ENCODE assay signal across 21 cellular contexts in the genomic region with DNA sequence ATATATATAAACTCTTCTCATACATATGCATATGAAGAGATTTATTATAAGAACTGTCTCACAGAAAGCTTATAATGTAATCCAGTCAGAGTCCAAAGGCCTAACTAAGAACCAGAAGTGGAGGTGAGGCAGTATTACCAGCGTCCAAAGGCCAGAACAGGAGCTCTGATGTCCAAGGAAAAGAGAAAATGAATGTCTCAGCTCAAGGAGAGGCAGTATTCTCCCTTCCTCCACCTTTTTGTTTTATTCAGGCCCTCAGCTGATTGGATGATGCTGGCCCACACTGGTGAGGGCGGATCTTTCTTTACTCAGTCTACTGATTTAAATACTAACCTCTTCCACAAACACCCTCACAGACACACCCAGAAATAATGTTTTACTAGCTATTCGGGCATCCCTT.
"Had no signal": no experiment of that assay in that cellular context is flagged by ENCODE, and none has a peak within 500 bp of the region (broad histone marks: within the 10 kb centered on the region; RNA-seq: fewer than 3 reads in every experiment).

No MANE protein-coding gene starts in this region.

- H3K9me3 Mint-ChIP-seq: activated T-cell treated with anti-CD3 and anti-CD28 coated beads, Interleukin-2, amount 50 U/mL, for 72 hours; central memory CD8-positive, alpha-beta T cell; memory B cell; natural killer cell had no signal

- ATAC-seq: activated T-cell treated with anti-CD3 and anti-CD28 coated beads, Interleukin-2, amount 50 U/mL, for 72 hours; natural killer cell; stimulated activated naive CD8-positive, alpha-beta T cell treated with anti-CD3 and anti-CD28 coated beads, Interleukin-15, Interleukin-2, amounts not matched to agents 100 U/mL and 50 U/mL, for 24 hours had no signal

- H3K27me3 Mint-ChIP-seq: central memory CD8-positive, alpha-beta T cell; memory B cell had no signal

- DNase-seq: activated CD4-positive, alpha-beta T cell treated with anti-CD3 and anti-CD28 coated beads, Interleukin-2, amount 50 U/mL, for 4 hours; activated effector memory CD4-positive, alpha-beta T cell treated with anti-CD3 and anti-CD28 coated beads, Interleukin-2, amount 50 U/mL, for 16 hours; activated naive CD4-positive, alpha-beta T cell treated with anti-CD3 and anti-CD28 coated beads, Interleukin-2, amount 50 U/mL, for 16 hours; activated T-cell treated with anti-CD3 and anti-CD28 coated beads, Interleukin-2, amount 50 U/mL, for 72 hours; aorta; brain microvascular endothelial cell; erythroblast; foreskin melanocyte; kidney; left ventricle myocardium inferior; natural killer cell; retina; stimulated activated CD4-positive, alpha-beta T cell treated with anti-CD3 and anti-CD28 coated beads, Interleukin-12 subunit alpha, Interleukin-12 subunit beta, amount 100 ng/mL, for 4 hours; stimulated activated CD4-positive, alpha-beta T cell treated with anti-CD3 and anti-CD28 coated beads, Interleukin-1b, Interleukin-23, amount 100 ng/mL, for 48 hours; stimulated activated naive CD8-positive, alpha-beta T cell treated with anti-CD3 and anti-CD28 coated beads, Interleukin-15, Interleukin-2, amounts not matched to agents 100 U/mL and 50 U/mL, for 24 hours; T-helper 2 cell had no signal

- H3K9me3 ChIP-seq: left ventricle myocardium inferior, tibial nerve had no signal

- H3K27ac ChIP-seq: brain microvascular endothelial cell, coronary artery, left ventricle myocardium inferior, tibial nerve, VCaP had no signal

- H3K36me3 Mint-ChIP-seq: natural killer cell had no signal

- H3K4me3 ChIP-seq: coronary artery, left ventricle myocardium inferior, tibial nerve had no signal

- H3K36me3 ChIP-seq: brain microvascular endothelial cell, left ventricle myocardium inferior, tibial nerve had no signal

- H3K27ac Mint-ChIP-seq: activated T-cell treated with anti-CD3 and anti-CD28 coated beads, Interleukin-2, amount 50 U/mL, for 72 hours; memory B cell; natural killer cell had no signal

- H3K4me3 Mint-ChIP-seq: activated T-cell treated with anti-CD3 and anti-CD28 coated beads, Interleukin-2, amount 50 U/mL, for 72 hours; central memory CD8-positive, alpha-beta T cell; memory B cell; natural killer cell had no signal

- H3K27me3 ChIP-seq: brain microvascular endothelial cell, tibial nerve had no signal
